23 cellular contexts compared by ENCODE assay signal in genomic region chr22:47094861-47095330, GRCh38.
DNase-seq lines count a peak whose midpoint lies in the region; ATAC-seq and TF ChIP-seq lines count a peak whose summit lies in the region.
"Had no signal": no experiment of that assay in that cellular context is flagged by ENCODE, and none has a peak within 500 bp of the region (broad histone marks: within the 10 kb centered on the region; RNA-seq: fewer than 3 reads in every experiment).

No MANE protein-coding gene starts in this region.

- no peaks in the 10 kb centered on the region for H3K9me2 ChIP-seq in PC-9 (ENCODE audit: insufficient read depth)

- in situ Hi-C loops in brain microvascular endothelial cell (cut with HindIII; ENCODE audit: low pct_ligation_motif_present, low sequenced_read_pairs), result no loop called here

- H3K4me3 ChIP-seq in PC-9 (no peak overlapping the region), brain microvascular endothelial cell (ENCODE audit: low read depth, low read length) (no peak overlapping the region), trophoblast cell (ENCODE audit: low read depth, low read length) (no peak overlapping the region), right cardiac atrium (ENCODE audit: low read length) (no peak overlapping the region)
- H3K4me3 ChIP-seq: A549, right atrium auricular region, vagina had no signal

- no peak overlapping the region for H3K23ac ChIP-seq in trophoblast cell (ENCODE audit: low read length)

- no peaks in the 10 kb centered on the region for H3K79me1 ChIP-seq in trophoblast cell (ENCODE audit: low read length)

- ATAC-seq in GM19452 (IDR thresholded peaks at IDR 0.05; ENCODE audit: unreplicated experiment) (no peak), HG03457 (IDR thresholded peaks at IDR 0.05; ENCODE audit: unreplicated experiment) (no peak), right cardiac atrium (no peak)
- ATAC-seq: A549, Right ventricle myocardium inferior, T-helper 17 cell had no signal

- H2BK5ac ChIP-seq in trophoblast cell (ENCODE audit: low read depth, low read length, poor library complexity), result no peak overlapping the region

- no peak overlapping the region for H2BK120ac ChIP-seq in trophoblast cell (ENCODE audit: insufficient read depth, low read length, poor library complexity)

- POLR2A ChIA-PET in PC-9 (lab: Charles Lee; ENCODE audit: unreplicated experiment), result no interaction called here

- H3K4me2 ChIP-seq in PC-9 (no peak overlapping the region), trophoblast cell (ENCODE audit: low read length) (no peak overlapping the region)
- H3K4me2 ChIP-seq: A549 had no signal

- no peaks in the 10 kb centered on the region; the same call in 1 of the 2 replicates for H4K20me1 ChIP-seq in PC-9 (ENCODE audit: insufficient read depth)

- H2BK12ac ChIP-seq in trophoblast cell (ENCODE audit: low read length), result no peak overlapping the region

- CTCF ChIA-PET in PC-9 (lab: Charles Lee), result no interaction called here

- H3K27me3 ChIP-seq in PC-9 (ENCODE audit: insufficient read depth, low read depth) (no peaks in the 10 kb centered on the region), brain microvascular endothelial cell (replicated peaks) (no peaks in the 10 kb centered on the region), trophoblast cell (ENCODE audit: insufficient read depth, low read length) (no peaks in the 10 kb centered on the region), right cardiac atrium (ENCODE audit: control insufficient read depth, insufficient read depth) (no peaks in the 10 kb centered on the region)
- H3K27me3 ChIP-seq: right atrium auricular region, vagina had no signal

- H3F3A ChIP-seq in PC-9 (ENCODE audit: insufficient read depth, low read depth), result no peaks in the 10 kb centered on the region

- BruUV-seq in PC-9 (replicated peaks; lab: Mats Ljungman, UMichigan), result no TSS peak

- no peaks in the 10 kb centered on the region; the same call in 1 of the 2 replicates for H3K4me1 ChIP-seq in PC-9 (replicated peaks; ENCODE audit: insufficient read depth)
- peaks cover 3 to 10% of the 10 kb centered on the region in 2 experiments for H3K4me1 ChIP-seq in trophoblast cell (ENCODE audit: control insufficient read depth in 1 of 2, insufficient read depth in 2 of 2, low read length in 2 of 2)
- no peaks in the 10 kb centered on the region for H3K4me1 ChIP-seq in right cardiac atrium (ENCODE audit: control insufficient read depth, insufficient read depth, low read length)
- H3K4me1 ChIP-seq: A549 had no signal

- TF ChIP-seq CTCF in PC-9 (conservative IDR thresholded peaks at IDR 0.05) (no peak), brain microvascular endothelial cell (IDR thresholded peaks at IDR 0.05; ENCODE audit: low read depth, low read length, missing control alignments) (no peak)

- WGBS in trophoblast cell (ENCODE audit: extremely low coverage, insufficient coverage, insufficient read length), result no CpG with 5 or more reads among the region's 8 CpGs
- WGBS in right cardiac atrium, result 94% methylated on average over 8 of the region's 8 CpGs

- no peak overlapping the region for H3K9ac ChIP-seq in trophoblast cell (ENCODE audit: low read length)

- H2AFZ ChIP-seq in PC-9 (no peak overlapping the region), trophoblast cell (ENCODE audit: insufficient read depth, low read length, poor library complexity) (no peak overlapping the region)

- H4K8ac ChIP-seq in trophoblast cell (ENCODE audit: low read depth, low read length), result no peak overlapping the region

- H3K36me3 ChIP-seq in PC-9 (ENCODE audit: low read depth) (no peaks in the 10 kb centered on the region), brain microvascular endothelial cell (replicated peaks) (no peaks in the 10 kb centered on the region), trophoblast cell (ENCODE audit: control insufficient read depth in 1 of 2, insufficient read depth in 2 of 2, low read length in 2 of 2) (peaks cover 0 to 2% of the 10 kb centered on the region in 2 experiments)
- H3K36me3 ChIP-seq: right atrium auricular region, vagina had no signal

- H3K79me2 ChIP-seq in PC-9 (ENCODE audit: low read depth) (no peaks in the 10 kb centered on the region), trophoblast cell (ENCODE audit: control insufficient read depth, insufficient read depth, low read length, poor library complexity) (no peaks in the 10 kb centered on the region)

- intact Hi-C loops in PC-9 (cut with micrococcal nuclease; ENCODE audit: unreplicated experiment), result no loop called here
- intact Hi-C loops in right cardiac atrium (cut with DNase I), result no loop called here

- peak; percentile 28 for DNase-seq in activated CD8-positive, alpha-beta memory T cell treated with anti-CD3 and anti-CD28 coated beads for 24 hours
- no peak for DNase-seq in activated CD8-positive, alpha-beta memory T cell treated with anti-CD3 and anti-CD28 coated beads, Interleukin-2, amount 50 U/mL, for 48 hours
- peak; percentile 26 to 52 for DNase-seq in PC-9
- peak; percentile 7 for DNase-seq in brain microvascular endothelial cell
- DNase-seq in trophoblast cell, result peak; percentile 59 to 78
- DNase-seq in right cardiac atrium, result no peak
- DNase-seq: activated CD4-positive, CD25-positive, alpha-beta regulatory T cell; activated CD8-positive, alpha-beta memory T cell treated with anti-CD3 and anti-CD28 coated beads, Interleukin-2, amount 50 U/mL, for 4 hours; activated naive CD8-positive, alpha-beta T cell treated with anti-CD3 and anti-CD28 coated beads, Interleukin-2, amount 10 ng/mL, durations not matched to agents 7 days and 5 days; cerebellar nuclear complex; DMS153; effector CD8-positive, alpha-beta T cell; hippocampal formation; kidney glomerular epithelial cell; NCI-H1694; stimulated activated CD4-positive, alpha-beta T cell treated with anti-CD3 and anti-CD28 coated beads, Interleukin-1b, Interleukin-23, amount 100 ng/mL, for 48 hours; T-helper 17 cell had no signal

- no peak overlapping the region for H4K12ac ChIP-seq in trophoblast cell (ENCODE audit: low read depth, low read length)

- H3K27ac ChIP-seq in PC-9 (no peak overlapping the region), brain microvascular endothelial cell (no peak overlapping the region), trophoblast cell (ENCODE audit: low read depth, low read length) (no peak overlapping the region), right cardiac atrium (ENCODE audit: low read length) (no peak overlapping the region)
- H3K27ac ChIP-seq: A549, right atrium auricular region, vagina had no signal

- H2AK5ac ChIP-seq in trophoblast cell (ENCODE audit: low read length), result no peak overlapping the region

- H4K91ac ChIP-seq in trophoblast cell (ENCODE audit: low read depth, low read length), result no peak overlapping the region

- H3K9me3 ChIP-seq in PC-9 (ENCODE audit: insufficient read depth, low read depth) (no peaks in the 10 kb centered on the region), trophoblast cell (ENCODE audit: insufficient read depth, low read depth, low read length) (peaks cover 13% of the 10 kb centered on the region), right cardiac atrium (ENCODE audit: control insufficient read depth, low read length) (no peaks in the 10 kb centered on the region)
- H3K9me3 ChIP-seq: A549, right atrium auricular region, vagina had no signal

- no peak overlapping the region for H3K14ac ChIP-seq in trophoblast cell (ENCODE audit: low read length)

- no peak overlapping the region for H3K18ac ChIP-seq in trophoblast cell (ENCODE audit: low read length)

- H3K4ac ChIP-seq in trophoblast cell (ENCODE audit: low read depth, low read length), result no peak overlapping the region

Comparison
In these comparisons a context has a peak if more than half of its experiments do, and no peak if none do; other contexts are left out.
1. DNase-seq: peak in activated CD8-positive, alpha-beta memory T cell treated with anti-CD3 and anti-CD28 coated beads for 24 hours (single experiment), PC-9 (2 of 2), brain microvascular endothelial cell (single experiment) and trophoblast cell (2 of 2); none in activated CD8-positive, alpha-beta memory T cell treated with anti-CD3 and anti-CD28 coated beads, Interleukin-2, amount 50 U/mL, for 48 hours (single experiment) and right cardiac atrium (0 of 3).